In the genomic region with DNA sequence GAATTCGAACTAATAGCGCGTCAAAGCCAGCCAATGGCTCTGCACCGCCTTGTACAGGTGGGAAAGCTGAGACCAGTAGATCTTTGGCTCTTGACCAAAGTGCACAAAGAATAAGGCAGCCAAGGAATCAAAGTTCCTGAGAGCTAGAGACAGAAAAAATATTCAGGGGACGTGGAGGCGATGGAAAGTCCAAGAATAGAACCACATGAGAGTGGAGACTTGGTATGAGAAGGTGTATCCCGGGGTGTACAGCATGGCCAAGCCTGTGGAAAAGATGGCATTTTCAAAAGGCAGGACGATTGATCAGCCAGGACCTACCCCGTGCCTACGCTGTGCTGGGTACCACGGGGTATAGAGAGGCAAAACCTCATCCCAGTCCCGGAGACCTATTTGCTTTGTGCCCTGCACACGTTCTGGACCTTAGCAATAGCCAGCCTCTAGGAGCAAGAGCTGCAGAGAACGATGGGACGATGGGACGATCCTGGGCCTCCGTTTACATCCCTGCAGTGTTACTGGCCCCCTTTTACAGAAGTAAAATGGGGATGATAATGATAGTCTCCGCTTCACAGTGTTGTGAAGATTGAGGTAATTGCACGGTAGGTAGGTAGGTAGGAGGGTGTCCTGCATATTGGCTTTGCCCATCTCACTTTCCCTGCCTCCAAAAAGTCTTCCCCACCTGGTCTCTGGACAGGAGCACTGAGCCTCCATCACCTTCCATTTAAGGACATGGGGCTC, we compare ENCODE assay signal across 7 cellular contexts. TPM values are rescaled to one million over a fixed set of nuclear protein-coding genes. Genes with fewer than 3 reads are reported as not detected.
DNase-seq lines count a peak whose midpoint lies in the region; ATAC-seq and TF ChIP-seq lines count a peak whose summit lies in the region.

No MANE protein-coding gene starts in this region.

- ATAC-seq in GM19043 (IDR thresholded peaks at IDR 0.05; ENCODE audit: low read depth, unreplicated experiment) (peak; percentile 9), HG03196 (IDR thresholded peaks at IDR 0.05; ENCODE audit: unreplicated experiment) (peak; percentile 10), foreskin keratinocyte (peak; percentile 14)

- H3K36me3 ChIP-seq in rectal smooth muscle tissue (ENCODE audit: control insufficient read depth, insufficient read depth, low read length): peaks cover 3% of the 10 kb centered on the region

- H3K27ac ChIP-seq in foreskin keratinocyte (no peak overlapping the region), rectal smooth muscle tissue (ENCODE audit: low read depth, low read length) (peak overlapping the region; percentile 73)

- no peaks in the 10 kb centered on the region for H3K27me3 ChIP-seq in foreskin keratinocyte
- H3K27me3 ChIP-seq in rectal smooth muscle tissue (ENCODE audit: control insufficient read depth, insufficient read depth, low read length): no peaks in the 10 kb centered on the region

- peak overlapping the region; percentile 94 for H3K27ac Mint-ChIP-seq in activated CD4-positive, alpha-beta memory T cell treated with anti-CD3 and anti-CD28 coated beads for 36 hours

- POLR2A ChIA-PET in activated CD4-positive, alpha-beta memory T cell treated with anti-CD3 and anti-CD28 coated beads for 36 hours (lab: Charles Lee): interaction anchor here (0.7 to 2.7 kb wide), 4 partner anchors 9 to 211 kb away, joined by 5 to 23 read pairs (median 6); a partner anchor contains a TSS

- DNase-seq in activated CD4-positive, alpha-beta memory T cell treated with anti-CD3 and anti-CD28 coated beads for 36 hours: peak; percentile 36
- no peak for DNase-seq in foreskin keratinocyte
- DNase-seq in OCI-M2 (lab: John Stamatoyannopoulos, UW; ENCODE audit: unreplicated experiment): no peak
- DNase-seq in iPS-NIHi7 (ENCODE audit: extremely low spot score): no peak

- peak overlapping the region; percentile 28 for H3K9ac ChIP-seq in rectal smooth muscle tissue (ENCODE audit: low read length)

- H3K4me1 ChIP-seq in foreskin keratinocyte (no peaks in the 10 kb centered on the region), rectal smooth muscle tissue (ENCODE audit: control insufficient read depth, insufficient read depth, low read length) (peaks cover 7% of the 10 kb centered on the region)

- no peaks in the 10 kb centered on the region for H3K9me3 Mint-ChIP-seq in activated CD4-positive, alpha-beta memory T cell treated with anti-CD3 and anti-CD28 coated beads for 36 hours

- no peak for TF ChIP-seq CTCF in foreskin keratinocyte (conservative IDR thresholded peaks at IDR 0.05)

- H3K4me1 Mint-ChIP-seq in activated CD4-positive, alpha-beta memory T cell treated with anti-CD3 and anti-CD28 coated beads for 36 hours (ENCODE audit: low read depth): peaks cover 18% of the 10 kb centered on the region

- intact Hi-C loops in activated CD4-positive, alpha-beta memory T cell treated with anti-CD3 and anti-CD28 coated beads for 36 hours (cut with micrococcal nuclease): loop anchor here (1.0 to 2.0 kb wide), 4 partner anchors 34 to 759 kb away; a partner anchor contains a TSS

- H3K4me3 ChIP-seq in rectal smooth muscle tissue (ENCODE audit: low read length): peak overlapping the region; percentile 85

- CTCF ChIA-PET in activated CD4-positive, alpha-beta memory T cell treated with anti-CD3 and anti-CD28 coated beads for 36 hours (lab: Charles Lee): interaction anchor here (1.0 to 1.3 kb wide), 4 partner anchors 8 to 104 kb away, joined by 3 to 5 read pairs (median 3); no protein-coding TSS in a partner anchor

- H3K4me3 Mint-ChIP-seq in activated CD4-positive, alpha-beta memory T cell treated with anti-CD3 and anti-CD28 coated beads for 36 hours: peak overlapping the region; percentile 94

- H3K27me3 Mint-ChIP-seq in activated CD4-positive, alpha-beta memory T cell treated with anti-CD3 and anti-CD28 coated beads for 36 hours: no peaks in the 10 kb centered on the region

- peaks cover 22% of the 10 kb centered on the region for H3K36me3 Mint-ChIP-seq in activated CD4-positive, alpha-beta memory T cell treated with anti-CD3 and anti-CD28 coated beads for 36 hours

RNA-seq across cellular contexts. Expression of a gene that starts 0.6 kb away (rescaled TPM):
- 10 to 100 TPM; 15.0 to 15.3 TPM for total RNA-seq in activated CD4-positive, alpha-beta memory T cell treated with anti-CD3 and anti-CD28 coated beads for 36 hours
- total RNA-seq in foreskin keratinocyte: 20.2 and 20.9 TPM in 2 replicates
- 5.8 and 5.9 TPM in 2 replicates for polyA plus RNA-seq in foreskin keratinocyte

RNA-seq across cellular contexts. Expression of a gene that starts 34.4 kb away (rescaled TPM):
- total RNA-seq in activated CD4-positive, alpha-beta memory T cell treated with anti-CD3 and anti-CD28 coated beads for 36 hours: 10 to 100 TPM; 53.8 to 58.5 TPM
- total RNA-seq in foreskin keratinocyte: 38.9 and 42.5 TPM in 2 replicates
- polyA plus RNA-seq in foreskin keratinocyte: 56.8 and 61.9 TPM in 2 replicates
